In genomic region chr11:45178890-45179663, GRCh38 we compare ENCODE assay signal across 9 cellular contexts. TPM values are rescaled to one million over a fixed set of nuclear protein-coding genes. Genes with fewer than 3 reads are reported as not detected.
A peak's percentile ranks its signal among the peaks of the same experiment; 100 is the strongest.
DNase-seq lines count a peak whose midpoint lies in the region; ATAC-seq and TF ChIP-seq lines count a peak whose summit lies in the region.
"Had no signal": no experiment of that assay in that cellular context is flagged by ENCODE, and none has a peak within 500 bp of the region (broad histone marks: within the 10 kb centered on the region; RNA-seq: fewer than 3 reads in every experiment).

No MANE protein-coding gene starts in this region.

- H3K4me3 ChIP-seq in heart left ventricle = no peak overlapping the region
- no peak overlapping the region for H3K4me3 ChIP-seq in breast epithelium
- no peak overlapping the region for H3K4me3 ChIP-seq in upper lobe of right lung

- H3K4me1 ChIP-seq in heart left ventricle = peaks cover 0 to 48% (median 24%) of the 10 kb centered on the region in 12 donors
- peaks cover 0 to 4% of the 10 kb centered on the region in 2 donors for H3K4me1 ChIP-seq in breast epithelium
- H3K4me1 ChIP-seq in upper lobe of right lung = peaks cover 18% of the 10 kb centered on the region

- H3K27me3 ChIP-seq in heart left ventricle = peaks cover 0 to 12% (median 0%) of the 10 kb centered on the region in 9 donors
- no peaks in the 10 kb centered on the region for H3K27me3 ChIP-seq in breast epithelium
- H3K27me3 ChIP-seq in upper lobe of right lung = no peaks in the 10 kb centered on the region

- H3K36me3 ChIP-seq in heart left ventricle = peaks cover 0 to 21% (median 11%) of the 10 kb centered on the region in 9 donors
- H3K36me3 ChIP-seq in breast epithelium = no peaks in the 10 kb centered on the region
- H3K36me3 ChIP-seq in upper lobe of right lung = peaks cover 2% of the 10 kb centered on the region

- intact Hi-C loops in heart left ventricle (cut with DNase I) = no loop called here
- intact Hi-C loops in Right ventricle myocardium superior (cut with DNase I) = no loop called here
- intact Hi-C loops in breast epithelium (cut with DNase I; ENCODE audit: low total_unique reads) = no loop called here
- intact Hi-C loops in upper lobe of right lung (cut with DNase I) = no loop called here

- TF ChIP-seq CTCF in heart left ventricle (IDR thresholded peaks at IDR 0.05) = peak in 1 of 12 donors; percentile 2
- no peak for TF ChIP-seq CTCF in breast epithelium (IDR thresholded peaks at IDR 0.05)
- TF ChIP-seq CTCF in upper lobe of right lung (IDR thresholded peaks at IDR 0.05) = no peak

- WGBS in heart left ventricle, 4 donors = 59 to 73% (median 64%) methylated on average over 8 of the region's 8 CpGs

- DNase-seq in heart left ventricle (no peak), Right ventricle myocardium superior (no peak), breast epithelium (ENCODE audit: low spot score in 2 of 2) (no peak), mesenteric fat pad (ENCODE audit: low spot score) (peak; percentile 67), upper lobe of right lung (no peak), HCEC 1CT (no peak)
- DNase-seq in stimulated activated CD4-positive, alpha-beta T cell treated with anti-CD3 and anti-CD28 coated beads, Interleukin-4, amount 100 ng/mL, for 1 hour = no peak

- ATAC-seq in heart left ventricle = peak in 2 of 4 donors; percentile 4 to 18
- no peak for ATAC-seq in Right ventricle myocardium superior (ENCODE audit: poor library complexity)
- ATAC-seq in upper lobe of right lung = no peak
- ATAC-seq in GM19397 (IDR thresholded peaks at IDR 0.05; ENCODE audit: unreplicated experiment) = no peak

- peak overlapping the region in 11 of 12 donors; percentile 69 to 95 (median 89) for H3K27ac ChIP-seq in heart left ventricle
- peak overlapping the region; percentile 82 to 93 for H3K27ac ChIP-seq in breast epithelium
- peak overlapping the region; percentile 82 for H3K27ac ChIP-seq in upper lobe of right lung
- H3K27ac ChIP-seq: HL-60 had no signal

- H3K9me3 ChIP-seq in heart left ventricle = no peaks in the 10 kb centered on the region
- H3K9me3 ChIP-seq in breast epithelium = no peaks in the 10 kb centered on the region
- H3K9me3 ChIP-seq in upper lobe of right lung = no peaks in the 10 kb centered on the region

- no peak for TF ChIP-seq POLR2A in heart left ventricle (IDR thresholded peaks at IDR 0.05)
- TF ChIP-seq POLR2A in breast epithelium (IDR thresholded peaks at IDR 0.05) = no peak

RNA-seq across cellular contexts. Expression of gene PRDM11, which starts 32.6 kb away (rescaled TPM):
- total RNA-seq in heart left ventricle = 10 to 100 TPM; 14.7 to 29.6 (median 18.2) TPM
- 10 to 100 TPM in 1 of 2 donors, 1 to 10 TPM in 1; 4.5 to 19.2 TPM for polyA plus RNA-seq in heart left ventricle
- total RNA-seq in Right ventricle myocardium superior = 17.3 TPM
- 10 to 100 TPM in 2 of 3 donors, 1 to 10 TPM in 1; 6.9 to 10.9 (median 10.8) TPM for total RNA-seq in breast epithelium
- 11.2 TPM for total RNA-seq in mesenteric fat pad
- total RNA-seq in upper lobe of right lung = 18.3 TPM
